Comparison of ENCODE assay signal across 11 cellular contexts in the genomic region with DNA sequence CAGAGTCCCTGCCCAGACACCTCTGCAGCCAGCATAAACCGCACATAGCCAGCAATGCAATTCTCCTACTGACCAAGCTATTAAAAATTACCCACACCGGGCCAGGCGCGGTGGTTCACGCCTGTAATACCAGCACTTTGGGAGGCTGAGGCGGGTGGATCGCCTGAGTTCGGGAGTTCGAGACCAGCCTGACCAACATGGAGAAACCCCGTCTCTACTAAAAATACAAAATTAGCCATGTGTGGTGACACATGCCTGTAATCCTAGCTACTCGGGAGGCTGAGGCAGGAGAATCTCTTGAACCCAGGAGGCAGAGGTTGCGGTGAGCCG. TPM values are rescaled to one million over a fixed set of nuclear protein-coding genes. Genes with fewer than 3 reads are reported as not detected.
DNase-seq lines count a peak whose midpoint lies in the region; ATAC-seq, FAIRE-seq and TF ChIP-seq lines count a peak whose summit lies in the region.
"Not testable (repeated sequence)": the region's sequence is repeated elsewhere in the genome, so short reads cannot be mapped to it uniquely, and the experiment has no call there.
"Had no signal": no experiment of that assay in that cellular context is flagged by ENCODE, and none has a peak within 500 bp of the region (broad histone marks: within the 10 kb centered on the region; RNA-seq: fewer than 3 reads in every experiment).

No MANE protein-coding gene starts in this region.

- not testable (repeated sequence) for H3K4me3 ChIP-seq in HEK293 (ENCODE audit: low read depth, low read length); H1 (ENCODE audit: extremely low read depth in 1 of 4, insufficient read depth in 2 of 4, low read depth in 3 of 4, low read length in 4 of 4)
- H3K4me3 ChIP-seq in OCI-LY3 (ENCODE audit: low read length): peak overlapping the region; percentile 60

- not testable (repeated sequence) for H3K23me2 ChIP-seq in H1 (ENCODE audit: low read depth, low read length)

- DNase-seq in CD14-positive monocyte (ENCODE audit: low spot score); activated CD4-positive, alpha-beta memory T cell treated with anti-CD3 and anti-CD28 coated beads for 36 hours; activated naive CD8-positive, alpha-beta T cell treated with anti-CD3 and anti-CD28 coated beads for 36 hours; H1 (ENCODE audit: low read depth in 1 of 2, low spot score in 2 of 2); stimulated activated naive B cell treated with anti-CD40 and anti-IgM and Interleukin-4, amounts not matched to agents 10 μg/mL and 1 μg/mL and 100 μg/mL, for 72 hours: not testable (repeated sequence)

- not testable (repeated sequence) for TF ChIP-seq POLR2A in H1 (IDR thresholded peaks at IDR 0.05; ENCODE audit: control extremely low read depth in 1 of 2, low read depth in 2 of 2, low read length in 2 of 2)

- FAIRE-seq in H1 (lab: Jason Lieb, UNC): not testable (repeated sequence)

- H3K9me3 ChIP-seq in HEK293 (ENCODE audit: control insufficient read depth, insufficient read depth, low read depth, low read length); OCI-LY3 (ENCODE audit: insufficient read depth, low read length); H1 (ENCODE audit: insufficient read depth in 2 of 2, low read depth in 1 of 2, low read length in 1 of 2): not testable (repeated sequence)

- H2BK120ac ChIP-seq in H1 (replicated peaks; ENCODE audit: low read depth, low read length): not testable (repeated sequence)

- not testable (repeated sequence) for H4K20me1 ChIP-seq in OCI-LY3 (ENCODE audit: insufficient read depth, low read length)
- H4K20me1 ChIP-seq in H1 (replicated peaks in 1 of 2; ENCODE audit: control insufficient read depth in 1 of 2, insufficient read depth in 2 of 2, low read length in 2 of 2): peaks cover 37 to 50% of the 10 kb centered on the region in 2 experiments

- not testable (repeated sequence) for H3K23ac ChIP-seq in H1 (ENCODE audit: insufficient read length)

- TF ChIP-seq EP300 in H1 (IDR thresholded peaks at IDR 0.05; ENCODE audit: borderline replicate concordance in 1 of 2, low read depth in 2 of 2, low read length in 2 of 2): not testable (repeated sequence)

- H2AK5ac ChIP-seq in H1 (ENCODE audit: low read depth, low read length): not testable (repeated sequence)

- peaks cover 40 to 74% of the 10 kb centered on the region in 2 experiments for H3K36me3 ChIP-seq in HEK293 (ENCODE audit: control insufficient read depth in 2 of 2, insufficient read depth in 1 of 2, low read length in 2 of 2)
- peaks cover 37% of the 10 kb centered on the region for H3K36me3 ChIP-seq in OCI-LY3 (replicated peaks; ENCODE audit: low read depth, low read length)
- peaks cover 19 to 48% (median 34%) of the 10 kb centered on the region in 4 experiments for H3K36me3 ChIP-seq in H1 (ENCODE audit: control insufficient read depth in 2 of 4, insufficient read depth in 4 of 4, low read length in 3 of 4)

- H3K27ac ChIP-seq in HEK293 (ENCODE audit: extremely low read depth, low read depth, low read length) (0 out of 2 replicates have a peak overlapping the region, but pooled peaks have one; percentile 3), OCI-LY3 (ENCODE audit: low read length) (peak overlapping the region; percentile 94)
- not testable (repeated sequence) for H3K27ac ChIP-seq in H1 (ENCODE audit: low read depth, low read length)

- not testable (repeated sequence) for H2BK12ac ChIP-seq in H1 (ENCODE audit: low read depth, low read length)

- intact Hi-C loops in CD14-positive monocyte (cut with micrococcal nuclease): loop anchor here in 1 of 2 donors (5.0 kb wide), 1 partner anchor 38 kb away; no protein-coding TSS in a partner anchor
- intact Hi-C loops in activated CD4-positive, alpha-beta memory T cell treated with anti-CD3 and anti-CD28 coated beads for 36 hours (cut with micrococcal nuclease): loop anchor here (5.0 kb wide), 1 partner anchor 113 kb away; the partner anchor contains the start of gene FUZ

- H3K79me2 ChIP-seq in OCI-LY3 (ENCODE audit: low read length): peaks cover 84% of the 10 kb centered on the region
- H3K79me2 ChIP-seq in H1 (ENCODE audit: control insufficient read depth in 1 of 2, insufficient read depth in 2 of 2, low read length in 2 of 2): peaks cover 24 to 90% of the 10 kb centered on the region in 2 experiments

- H3K27me3 ChIP-seq in OCI-LY3 (ENCODE audit: low read depth, low read length); H1 (replicated peaks in 1 of 4; ENCODE audit: control insufficient read depth in 3 of 4, extremely low read depth in 1 of 4, insufficient read depth in 3 of 4, low read length in 3 of 4): not testable (repeated sequence)

- H3K4me1 ChIP-seq in HEK293 (ENCODE audit: control insufficient read depth, insufficient read depth, low read length): not testable (repeated sequence)
- H3K4me1 ChIP-seq in OCI-LY3 (ENCODE audit: low read length) (peaks cover 84% of the 10 kb centered on the region), H1 (replicated peaks in 1 of 4; ENCODE audit: control insufficient read depth in 3 of 4, insufficient read depth in 4 of 4, low read length in 3 of 4) (peaks cover 0 to 19% (median 4%) of the 10 kb centered on the region in 4 experiments; a peak in 5 of 7 replicates)

- H3K36me3 Mint-ChIP-seq in CD14-positive monocyte (peaks cover 57 to 77% of the 10 kb centered on the region in 2 donors), nephron (ENCODE audit: low read depth) (peaks cover 32% of the 10 kb centered on the region)
- peaks cover 70% of the 10 kb centered on the region for H3K36me3 Mint-ChIP-seq in activated CD4-positive, alpha-beta memory T cell treated with anti-CD3 and anti-CD28 coated beads for 36 hours
- peaks cover 51% of the 10 kb centered on the region for H3K36me3 Mint-ChIP-seq in activated naive CD8-positive, alpha-beta T cell treated with anti-CD3 and anti-CD28 coated beads for 36 hours
- peaks cover 69 to 82% of the 10 kb centered on the region in 2 donors for H3K36me3 Mint-ChIP-seq in stimulated activated naive B cell treated with anti-CD40 and anti-IgM and Interleukin-4, amounts not matched to agents 10 μg/mL and 1 μg/mL and 100 μg/mL, for 72 hours

- not testable (repeated sequence) for H3K27me3 Mint-ChIP-seq in CD14-positive monocyte (ENCODE audit: low read depth in 3 of 3); activated CD4-positive, alpha-beta memory T cell treated with anti-CD3 and anti-CD28 coated beads for 36 hours; activated naive CD8-positive, alpha-beta T cell treated with anti-CD3 and anti-CD28 coated beads for 36 hours; nephron (ENCODE audit: low read depth); stimulated activated naive B cell treated with anti-CD40 and anti-IgM and Interleukin-4, amounts not matched to agents 10 μg/mL and 1 μg/mL and 100 μg/mL, for 72 hours

- not testable (repeated sequence) for H2BK15ac ChIP-seq in H1 (ENCODE audit: low read length)

- peak overlapping the region; percentile 87 for H3K4me2 ChIP-seq in OCI-LY3 (ENCODE audit: low read length)
- not testable (repeated sequence) for H3K4me2 ChIP-seq in H1 (ENCODE audit: insufficient read depth in 1 of 2, low read depth in 2 of 2, low read length in 2 of 2)

- CTCF ChIA-PET in HEK293 (lab: Yijun Ruan, JAX); activated CD4-positive, alpha-beta memory T cell treated with anti-CD3 and anti-CD28 coated beads for 36 hours (lab: Charles Lee): not testable (repeated sequence)
- CTCF ChIA-PET in H1 (lab: Charles Lee; ENCODE audit: partially characterized antibody): interaction anchor here (0.9 kb wide), 1 partner anchor 13 kb away, joined by 3 read pairs; no protein-coding TSS in a partner anchor

- not testable (repeated sequence) for H3K4me3 Mint-ChIP-seq in CD14-positive monocyte; activated CD4-positive, alpha-beta memory T cell treated with anti-CD3 and anti-CD28 coated beads for 36 hours; activated naive CD8-positive, alpha-beta T cell treated with anti-CD3 and anti-CD28 coated beads for 36 hours
- H3K4me3 Mint-ChIP-seq in nephron: peak overlapping the region in 2 of 3 experiments; percentile 36 to 54
- peak overlapping the region; percentile 75 to 76 for H3K4me3 Mint-ChIP-seq in stimulated activated naive B cell treated with anti-CD40 and anti-IgM and Interleukin-4, amounts not matched to agents 10 μg/mL and 1 μg/mL and 100 μg/mL, for 72 hours

- not testable (repeated sequence) for H4K8ac ChIP-seq in H1 (ENCODE audit: extremely low read depth, insufficient read depth, low read length)

- not testable (repeated sequence) for H2BK20ac ChIP-seq in H1 (ENCODE audit: low read length)

- H3K4ac ChIP-seq in H1 (replicated peaks; ENCODE audit: insufficient read length, low read depth, low read length): not testable (repeated sequence)

- not testable (repeated sequence) for TF ChIP-seq RAD21 in H1 (IDR thresholded peaks at IDR 0.05 in 1 of 2, conservative IDR thresholded peaks at IDR 0.05 in 1 of 2; ENCODE audit: low read depth in 2 of 2, low read length in 2 of 2)

- not testable (repeated sequence) for H4K91ac ChIP-seq in H1 (replicated peaks; ENCODE audit: insufficient read length, low read length)

- H3K9ac ChIP-seq in OCI-LY3 (ENCODE audit: low read length): peak overlapping the region; percentile 93
- H3K9ac ChIP-seq in H1 (replicated peaks in 1 of 4; ENCODE audit: extremely low read depth in 1 of 4, low read depth in 3 of 4, low read length in 3 of 4): not testable (repeated sequence)

- POLR2A ChIA-PET in HEK293 (lab: Yijun Ruan, JAX) (interaction anchor here (0.8 kb wide), 1 partner anchor 34 kb away, joined by 3 read pairs; no protein-coding TSS in a partner anchor), H1 (lab: Charles Lee; ENCODE audit: partially characterized antibody) (interaction anchor here (0.6 to 15.1 kb wide), 9 partner anchors 9 to 912 kb away, joined by 3 to 373 read pairs (median 4); partner anchors contain the start of genes AKT1S1 and IL4I1)
- POLR2A ChIA-PET in activated CD4-positive, alpha-beta memory T cell treated with anti-CD3 and anti-CD28 coated beads for 36 hours (lab: Charles Lee): not testable (repeated sequence)

- peaks cover 22% of the 10 kb centered on the region for H3K79me1 ChIP-seq in H1 (ENCODE audit: low read depth, low read length)

- not testable (repeated sequence) for H2AFZ ChIP-seq in OCI-LY3 (ENCODE audit: low read depth, low read length); H1 (ENCODE audit: low read length)

- not testable (repeated sequence) for H3K18ac ChIP-seq in H1 (ENCODE audit: extremely low read depth, low read length)

- not testable (repeated sequence) for H3K56ac ChIP-seq in H1 (replicated peaks; ENCODE audit: insufficient read length, low read depth, low read length)

- H4K5ac ChIP-seq in H1 (ENCODE audit: insufficient read length, low read depth, low read length): not testable (repeated sequence)

- ATAC-seq in stimulated activated naive B cell treated with anti-CD40 and anti-IgM and Interleukin-4, amounts not matched to agents 10 μg/mL and 1 μg/mL and 100 μg/mL, for 72 hours (replicated peaks): not testable (repeated sequence)

- H3K27ac Mint-ChIP-seq in CD14-positive monocyte: peak overlapping the region in 4 of 7 donors; percentile 80 to 91 (median 87)
- peak overlapping the region; percentile 45 for H3K27ac Mint-ChIP-seq in activated CD4-positive, alpha-beta memory T cell treated with anti-CD3 and anti-CD28 coated beads for 36 hours
- peak overlapping the region; percentile 38 for H3K27ac Mint-ChIP-seq in activated naive CD8-positive, alpha-beta T cell treated with anti-CD3 and anti-CD28 coated beads for 36 hours
- peak overlapping the region in 1 of 3 experiments; percentile 64 for H3K27ac Mint-ChIP-seq in nephron
- peak overlapping the region; percentile 59 for H3K27ac Mint-ChIP-seq in stimulated activated naive B cell treated with anti-CD40 and anti-IgM and Interleukin-4, amounts not matched to agents 10 μg/mL and 1 μg/mL and 100 μg/mL, for 72 hours

- peaks cover 60% of the 10 kb centered on the region for H3K4me1 Mint-ChIP-seq in CD14-positive monocyte
- H3K4me1 Mint-ChIP-seq in activated CD4-positive, alpha-beta memory T cell treated with anti-CD3 and anti-CD28 coated beads for 36 hours (ENCODE audit: low read depth): peaks cover 70% of the 10 kb centered on the region
- peaks cover 43% of the 10 kb centered on the region for H3K4me1 Mint-ChIP-seq in activated naive CD8-positive, alpha-beta T cell treated with anti-CD3 and anti-CD28 coated beads for 36 hours
- peaks cover 44% of the 10 kb centered on the region for H3K4me1 Mint-ChIP-seq in nephron
- H3K4me1 Mint-ChIP-seq in stimulated activated naive B cell treated with anti-CD40 and anti-IgM and Interleukin-4, amounts not matched to agents 10 μg/mL and 1 μg/mL and 100 μg/mL, for 72 hours: peaks cover 54 to 84% of the 10 kb centered on the region in 2 donors

- TF ChIP-seq CTCF in CD14-positive monocyte (IDR thresholded peaks at IDR 0.05); HEK293 (tag by site-specific recombination; IDR thresholded peaks at IDR 0.05); OCI-LY3 (IDR thresholded peaks at IDR 0.05; ENCODE audit: low read depth, low read length); H1 (IDR thresholded peaks at IDR 0.05; ENCODE audit: control extremely low read depth in 1 of 3, insufficient read depth in 1 of 3, low read depth in 1 of 3, low read length in 3 of 3); nephron (IDR thresholded peaks at IDR 0.05; ENCODE audit: unreplicated experiment in 3 of 3): not testable (repeated sequence)

- H3K14ac ChIP-seq in H1 (ENCODE audit: insufficient read length): not testable (repeated sequence)

- 94% methylated on average over 13 of the region's 13 CpGs; no CpG with 5 or more reads in 1 of the 2 experiments for WGBS in H1 (ENCODE audit: extremely low coverage in 1 of 2, insufficient coverage in 1 of 2, insufficient read length in 1 of 2, insufficient replicate concordance in 2 of 2, low coverage in 1 of 2, low lambda C conversion rate in 2 of 2, missing lambda C conversion rate in 1 of 2), 2 experiments

- not testable (repeated sequence) for H3K9me3 Mint-ChIP-seq in CD14-positive monocyte; activated CD4-positive, alpha-beta memory T cell treated with anti-CD3 and anti-CD28 coated beads for 36 hours; activated naive CD8-positive, alpha-beta T cell treated with anti-CD3 and anti-CD28 coated beads for 36 hours; nephron; stimulated activated naive B cell treated with anti-CD40 and anti-IgM and Interleukin-4, amounts not matched to agents 10 μg/mL and 1 μg/mL and 100 μg/mL, for 72 hours

- H2BK5ac ChIP-seq in H1 (ENCODE audit: low read depth, low read length): peak overlapping the region; percentile 40; the same call in 1 of the 2 replicates

RNA-seq across cellular contexts. Expression of gene ATF5, which starts 4.2 kb away (rescaled TPM):
- polyA plus RNA-seq in CD14-positive monocyte (1 to 10 TPM; 5.8 to 6.0 TPM), H1 (2011; rRNA removed) (6.2 and 25.0 TPM in 2 replicates)
- 10 to 100 TPM; 24.5 to 25.8 TPM for total RNA-seq in activated CD4-positive, alpha-beta memory T cell treated with anti-CD3 and anti-CD28 coated beads for 36 hours
- 10 to 100 TPM; 23.4 to 25.4 TPM for total RNA-seq in activated naive CD8-positive, alpha-beta T cell treated with anti-CD3 and anti-CD28 coated beads for 36 hours
- total RNA-seq in H1 (2021; fragmentation: NEBNext Ultra II Directional; extraction: Animal tissue kit (Norgen Biotek cat#: 25700)): 13.1 TPM in 2 replicates
- polyA plus RNA-seq in H1 (2011; cell fraction: cytosol; rRNA removed): 14.2 TPM
- polyA plus RNA-seq in H1 (2011; cell fraction: nucleus; rRNA removed): 11.7 TPM
- polyA plus RNA-seq in H1 (2012, experiment 1 of 2): 8.1 to 13.9 TPM (median 12.5 TPM) in 4 replicates
- 11.9 TPM for polyA plus RNA-seq in H1 (2012, experiment 2 of 2)
- polyA plus RNA-seq in H1 (2013, experiment 1 of 2): 10.9 TPM
- 10.2 TPM for polyA plus RNA-seq in H1 (2013, experiment 2 of 2)
- 0.83 and 1.7 TPM in 2 replicates for polyA minus RNA-seq in H1 (2011; rRNA and poly(A)+ RNA removed)
- polyA minus RNA-seq in H1 (2011; cell fraction: cytosol; rRNA and poly(A)+ RNA removed): 4.8 TPM
- polyA minus RNA-seq in H1 (2011; cell fraction: nucleus; rRNA and poly(A)+ RNA removed): 3.0 TPM

RNA-seq across cellular contexts. Expression of gene NUP62, which starts 4.5 kb away (rescaled TPM):
- 10 to 100 TPM; 48.6 to 62.2 TPM for polyA plus RNA-seq in CD14-positive monocyte
- 100 to 1,000 TPM; 160 to 171 TPM for total RNA-seq in activated CD4-positive, alpha-beta memory T cell treated with anti-CD3 and anti-CD28 coated beads for 36 hours
- 100 to 1,000 TPM; 164 to 179 TPM for total RNA-seq in activated naive CD8-positive, alpha-beta T cell treated with anti-CD3 and anti-CD28 coated beads for 36 hours
- 106 and 107 TPM in 2 replicates for total RNA-seq in H1 (2021; fragmentation: NEBNext Ultra II Directional; extraction: Animal tissue kit (Norgen Biotek cat#: 25700))
- polyA plus RNA-seq in H1 (2011; rRNA removed): 50.0 and 60.0 TPM in 2 replicates
- 38.7 TPM for polyA plus RNA-seq in H1 (2011; cell fraction: cytosol; rRNA removed)
- 35.8 TPM for polyA plus RNA-seq in H1 (2011; cell fraction: nucleus; rRNA removed)
- polyA plus RNA-seq in H1 (2012, experiment 1 of 2): 56.0 to 96.8 TPM (median 85.0 TPM) in 4 replicates
- 58.7 TPM for polyA plus RNA-seq in H1 (2012, experiment 2 of 2)
- 65.6 TPM for polyA plus RNA-seq in H1 (2013, experiment 1 of 2)
- 65.7 TPM for polyA plus RNA-seq in H1 (2013, experiment 2 of 2)
- 24.9 and 28.6 TPM in 2 replicates for polyA minus RNA-seq in H1 (2011; rRNA and poly(A)+ RNA removed)
- polyA minus RNA-seq in H1 (2011; cell fraction: cytosol; rRNA and poly(A)+ RNA removed): 32.0 TPM
- 29.1 TPM for polyA minus RNA-seq in H1 (2011; cell fraction: nucleus; rRNA and poly(A)+ RNA removed)

RNA-seq across cellular contexts. Expression of gene IL4I1, which starts 28.2 kb away (rescaled TPM):
- polyA plus RNA-seq in CD14-positive monocyte (1 to 10 TPM; 7.0 to 7.6 TPM), H1 (2011; rRNA removed) (0.30 and 0.41 TPM in 2 replicates)
- 100 to 1,000 TPM; 108 to 111 TPM for total RNA-seq in activated CD4-positive, alpha-beta memory T cell treated with anti-CD3 and anti-CD28 coated beads for 36 hours
- 1 to 10 TPM; 2.3 to 2.9 TPM for total RNA-seq in activated naive CD8-positive, alpha-beta T cell treated with anti-CD3 and anti-CD28 coated beads for 36 hours
- 0.67 and 0.76 TPM in 2 replicates for total RNA-seq in H1 (2021; fragmentation: NEBNext Ultra II Directional; extraction: Animal tissue kit (Norgen Biotek cat#: 25700))
- polyA plus RNA-seq in H1 (2011; cell fraction: cytosol; rRNA removed): 0.37 TPM
- 0.74 TPM for polyA plus RNA-seq in H1 (2011; cell fraction: nucleus; rRNA removed)
- 0.21 to 0.86 TPM (median 0.43 TPM) in 3 of 4 replicates, not detected in the other for polyA plus RNA-seq in H1 (2012, experiment 1 of 2)
- polyA plus RNA-seq in H1 (2012, experiment 2 of 2): not detected
- 0.36 TPM for polyA plus RNA-seq in H1 (2013, experiment 1 of 2)
- polyA plus RNA-seq in H1 (2013, experiment 2 of 2): 0.52 TPM
- 0.15 and 0.54 TPM in 2 replicates for polyA minus RNA-seq in H1 (2011; rRNA and poly(A)+ RNA removed)
- polyA minus RNA-seq in H1 (2011; cell fraction: cytosol; rRNA and poly(A)+ RNA removed): 0.95 TPM
- 1.4 TPM for polyA minus RNA-seq in H1 (2011; cell fraction: nucleus; rRNA and poly(A)+ RNA removed)
- total RNA-seq: NCI-H460 had no signal

RNA-seq across cellular contexts. Expression of gene SIGLEC11, which starts 36.1 kb away (rescaled TPM):
- polyA plus RNA-seq in CD14-positive monocyte (under 1 TPM; 0.28 to 0.67 TPM), H1 (2011; rRNA removed) (0.14 and 0.18 TPM in 2 replicates)
- total RNA-seq in activated CD4-positive, alpha-beta memory T cell treated with anti-CD3 and anti-CD28 coated beads for 36 hours: not detected
- not detected for total RNA-seq in activated naive CD8-positive, alpha-beta T cell treated with anti-CD3 and anti-CD28 coated beads for 36 hours
- total RNA-seq in H1 (2021; fragmentation: NEBNext Ultra II Directional; extraction: Animal tissue kit (Norgen Biotek cat#: 25700)): not detected in 2 replicates
- not detected for polyA plus RNA-seq in H1 (2011; cell fraction: cytosol; rRNA removed)
- 0.14 TPM for polyA plus RNA-seq in H1 (2011; cell fraction: nucleus; rRNA removed)
- 0.15 to 0.17 TPM in 2 of 4 replicates, not detected in the others for polyA plus RNA-seq in H1 (2012, experiment 1 of 2)
- polyA plus RNA-seq in H1 (2012, experiment 2 of 2): not detected
- polyA plus RNA-seq in H1 (2013, experiment 1 of 2): not detected
- 0.04 TPM for polyA plus RNA-seq in H1 (2013, experiment 2 of 2)
- not detected in 2 replicates for polyA minus RNA-seq in H1 (2011; rRNA and poly(A)+ RNA removed)
- not detected for polyA minus RNA-seq in H1 (2011; cell fraction: cytosol; rRNA and poly(A)+ RNA removed)
- not detected for polyA minus RNA-seq in H1 (2011; cell fraction: nucleus; rRNA and poly(A)+ RNA removed)
- total RNA-seq: CD4-positive, CD25-positive, alpha-beta regulatory T cell; NCI-H460; RPMI7951 had no signal
- polyA plus RNA-seq: CD4-positive, CD25-positive, alpha-beta regulatory T cell had no signal

RNA-seq across cellular contexts. Expression of gene TBC1D17, which starts 47.3 kb away (rescaled TPM):
- polyA plus RNA-seq in CD14-positive monocyte (1 to 10 TPM; 3.1 to 4.5 TPM), H1 (2011; rRNA removed) (30.3 and 53.7 TPM in 2 replicates)
- 10 to 100 TPM; 32.5 to 34.7 TPM for total RNA-seq in activated CD4-positive, alpha-beta memory T cell treated with anti-CD3 and anti-CD28 coated beads for 36 hours
- 10 to 100 TPM; 22.6 to 24.0 TPM for total RNA-seq in activated naive CD8-positive, alpha-beta T cell treated with anti-CD3 and anti-CD28 coated beads for 36 hours
- 44.9 and 47.6 TPM in 2 replicates for total RNA-seq in H1 (2021; fragmentation: NEBNext Ultra II Directional; extraction: Animal tissue kit (Norgen Biotek cat#: 25700))
- polyA plus RNA-seq in H1 (2011; cell fraction: cytosol; rRNA removed): 23.2 TPM
- polyA plus RNA-seq in H1 (2011; cell fraction: nucleus; rRNA removed): 73.8 TPM
- 41.7 to 47.2 TPM (median 43.5 TPM) in 4 replicates for polyA plus RNA-seq in H1 (2012, experiment 1 of 2)
- 52.8 TPM for polyA plus RNA-seq in H1 (2012, experiment 2 of 2)
- 34.8 TPM for polyA plus RNA-seq in H1 (2013, experiment 1 of 2)
- 35.2 TPM for polyA plus RNA-seq in H1 (2013, experiment 2 of 2)
- polyA minus RNA-seq in H1 (2011; rRNA and poly(A)+ RNA removed): 24.6 and 29.7 TPM in 2 replicates
- polyA minus RNA-seq in H1 (2011; cell fraction: cytosol; rRNA and poly(A)+ RNA removed): 27.0 TPM
- 27.3 TPM for polyA minus RNA-seq in H1 (2011; cell fraction: nucleus; rRNA and poly(A)+ RNA removed)

Comparison
In these comparisons a context has a peak if more than half of its experiments do, and no peak if none do; other contexts are left out.
1. RNA of gene IL4I1, which starts 28.2 kb away (total RNA-seq): 108 to 111 TPM in activated CD4-positive, alpha-beta memory T cell treated with anti-CD3 and anti-CD28 coated beads for 36 hours; 2.3 to 2.9 TPM in activated naive CD8-positive, alpha-beta T cell treated with anti-CD3 and anti-CD28 coated beads for 36 hours and 0.67 to 0.76 TPM in H1; every median in the first group is over 10 times any median in the second.